In genomic region chr22:46263208-46263575, GRCh38 we compare ENCODE assay signal across 15 cellular contexts. TPM values are rescaled to one million over a fixed set of nuclear protein-coding genes. Genes with fewer than 3 reads are reported as not detected.
DNase-seq lines count a peak whose midpoint lies in the region; ATAC-seq and TF ChIP-seq lines count a peak whose summit lies in the region.
"Had no signal": no experiment of that assay in that cellular context is flagged by ENCODE, and none has a peak within 500 bp of the region (broad histone marks: within the 10 kb centered on the region; RNA-seq: fewer than 3 reads in every experiment).

Gene PKDREJ, minus strand, starts transcription at chr22:46263343. Its CDS starts 21 bp downstream, at chr22:46263322.

- H3K4me1 ChIP-seq in CD4-positive, alpha-beta memory T cell (ENCODE audit: insufficient read depth, low read length): peaks cover 7% of the 10 kb centered on the region
- no peaks in the 10 kb centered on the region for H3K4me1 ChIP-seq in iPS-15b (ENCODE audit: control insufficient read depth, insufficient read depth, low read length)

- POLR2A ChIA-PET in CD4-positive, alpha-beta memory T cell (lab: Charles Lee; ENCODE audit: partially characterized antibody): interaction anchor here (1.1 kb wide), 1 partner anchor 15 kb away, joined by 4 read pairs; no protein-coding TSS in a partner anchor
- POLR2A ChIA-PET in activated CD8-positive, alpha-beta T cell treated with anti-CD3 and anti-CD28 coated beads for 36 hours (lab: Charles Lee): interaction anchor here (1.1 kb wide), 1 partner anchor 23 kb away, joined by 3 read pairs; no protein-coding TSS in a partner anchor

- peaks cover 5 to 16% (median 7%) of the 10 kb centered on the region in 4 donors for H3K4me1 Mint-ChIP-seq in CD4-positive, alpha-beta memory T cell
- peaks cover 10% of the 10 kb centered on the region for H3K4me1 Mint-ChIP-seq in activated CD8-positive, alpha-beta T cell treated with anti-CD3 and anti-CD28 coated beads for 36 hours (ENCODE audit: low read depth)
- peaks cover 3% of the 10 kb centered on the region for H3K4me1 Mint-ChIP-seq in progenitor cell of endocrine pancreas (ENCODE audit: low read depth)

- CTCF ChIA-PET in CD4-positive, alpha-beta memory T cell (lab: Charles Lee; ENCODE audit: partially characterized antibody): no interaction called here
- CTCF ChIA-PET in activated CD8-positive, alpha-beta T cell treated with anti-CD3 and anti-CD28 coated beads for 36 hours (lab: Charles Lee): interaction anchor here (1.4 kb wide), 1 partner anchor 15 kb away, joined by 3 read pairs; no protein-coding TSS in a partner anchor

- H3K9ac ChIP-seq in iPS-15b (ENCODE audit: low read depth, low read length): no peak within 1 kb of the TSS

- no peak for ATAC-seq in activated CD8-positive, alpha-beta T cell treated with anti-CD3 and anti-CD28 coated beads for 36 hours

- H3K36me3 Mint-ChIP-seq in CD4-positive, alpha-beta memory T cell: peaks cover 0 to 3% of the 10 kb centered on the region in 2 donors
- H3K36me3 Mint-ChIP-seq in activated CD8-positive, alpha-beta T cell treated with anti-CD3 and anti-CD28 coated beads for 36 hours (ENCODE audit: low read depth): no peaks in the 10 kb centered on the region
- H3K36me3 Mint-ChIP-seq in progenitor cell of endocrine pancreas (ENCODE audit: insufficient read depth): peaks cover 15% of the 10 kb centered on the region

- intact Hi-C loops in CD4-positive, alpha-beta memory T cell (cut with micrococcal nuclease): no loop called here
- intact Hi-C loops in activated CD8-positive, alpha-beta T cell treated with anti-CD3 and anti-CD28 coated beads for 36 hours (cut with micrococcal nuclease): no loop called here

- peaks cover 17% of the 10 kb centered on the region for H3K27me3 ChIP-seq in CD4-positive, alpha-beta memory T cell (ENCODE audit: insufficient read depth, low read length)
- H3K27me3 ChIP-seq in iPS-15b (ENCODE audit: control insufficient read depth, insufficient read depth, low read length): peaks cover 50% of the 10 kb centered on the region

- H3K36me3 ChIP-seq in CD4-positive, alpha-beta memory T cell (ENCODE audit: insufficient read depth, low read length): no peaks in the 10 kb centered on the region
- no peaks in the 10 kb centered on the region for H3K36me3 ChIP-seq in iPS-15b (ENCODE audit: control insufficient read depth, insufficient read depth, low read length)

- H3K27me3 Mint-ChIP-seq in CD4-positive, alpha-beta memory T cell: peaks cover 39 to 51% of the 10 kb centered on the region in 2 donors
- peaks cover 61% of the 10 kb centered on the region for H3K27me3 Mint-ChIP-seq in activated CD8-positive, alpha-beta T cell treated with anti-CD3 and anti-CD28 coated beads for 36 hours
- H3K27me3 Mint-ChIP-seq in progenitor cell of endocrine pancreas: peaks cover 65% of the 10 kb centered on the region

- H3K9me3 Mint-ChIP-seq in CD4-positive, alpha-beta memory T cell: peaks cover 0 to 7% (median under 1%) of the 10 kb centered on the region in 8 donors
- no peaks in the 10 kb centered on the region for H3K9me3 Mint-ChIP-seq in activated CD8-positive, alpha-beta T cell treated with anti-CD3 and anti-CD28 coated beads for 36 hours
- peaks cover 17% of the 10 kb centered on the region for H3K9me3 Mint-ChIP-seq in progenitor cell of endocrine pancreas (ENCODE audit: low read depth)

- H3K27ac ChIP-seq in CD4-positive, alpha-beta memory T cell (ENCODE audit: low read depth, low read length): no peak within 1 kb of the TSS
- H3K27ac ChIP-seq: C4-2B, epithelial cell of prostate, HL-60, SK-N-MC had no signal

- peak within 1 kb of the TSS in 1 of 7 donors; percentile 42 for H3K27ac Mint-ChIP-seq in CD4-positive, alpha-beta memory T cell
- no peak within 1 kb of the TSS for H3K27ac Mint-ChIP-seq in activated CD8-positive, alpha-beta T cell treated with anti-CD3 and anti-CD28 coated beads for 36 hours
- no peak within 1 kb of the TSS for H3K27ac Mint-ChIP-seq in progenitor cell of endocrine pancreas
- H3K27ac Mint-ChIP-seq: HFFc6 had no signal

- peak within 1 kb of the TSS; percentile 20 to 51 (median 34) for H3K4me3 Mint-ChIP-seq in CD4-positive, alpha-beta memory T cell
- peak within 1 kb of the TSS; percentile 24 for H3K4me3 Mint-ChIP-seq in activated CD8-positive, alpha-beta T cell treated with anti-CD3 and anti-CD28 coated beads for 36 hours
- peak within 1 kb of the TSS; percentile 19 for H3K4me3 Mint-ChIP-seq in progenitor cell of endocrine pancreas (ENCODE audit: low read depth)
- H3K4me3 Mint-ChIP-seq: HFFc6 had no signal

- no peaks in the 10 kb centered on the region for H3K9me3 ChIP-seq in CD4-positive, alpha-beta memory T cell (ENCODE audit: control insufficient read depth in 1 of 2, low read length in 2 of 2)
- no peaks in the 10 kb centered on the region for H3K9me3 ChIP-seq in iPS-15b (ENCODE audit: control insufficient read depth, insufficient read depth, low read length)

- DNase-seq in CD4-positive, alpha-beta memory T cell: no peak
- no peak for DNase-seq in activated CD8-positive, alpha-beta T cell treated with anti-CD3 and anti-CD28 coated beads for 36 hours
- DNase-seq in progenitor cell of endocrine pancreas (ENCODE audit: low spot score, unreplicated experiment): no peak
- DNase-seq in NCI-H2107 treated with DMSO at 0.1 percent for 48 hours (lab: John Stamatoyannopoulos, UW; ENCODE audit: unreplicated experiment): no peak
- no peak for DNase-seq in GF-D8 (lab: John Stamatoyannopoulos, UW)
- no peak for DNase-seq in NK-92 treated with Interleukin-12 subunit alpha and Interleukin-12 subunit beta, amount 100 ng/mL, for 24 hours (lab: John Stamatoyannopoulos, UW)
- no peak for DNase-seq in SHP77 treated with DMSO at 0.1 percent for 48 hours (lab: John Stamatoyannopoulos, UW)
- DNase-seq: HFFc6, MV-4-11 had no signal

- no peak within 1 kb of the TSS for H3K4me3 ChIP-seq in CD4-positive, alpha-beta memory T cell (ENCODE audit: low read length in 2 of 2)
- H3K4me3 ChIP-seq in iPS-15b (ENCODE audit: low read depth, low read length): peak within 1 kb of the TSS; percentile 26
- H3K4me3 ChIP-seq: SK-N-MC had no signal

- TF ChIP-seq CTCF in activated CD8-positive, alpha-beta T cell treated with anti-CD3 and anti-CD28 coated beads for 36 hours (IDR thresholded peaks at IDR 0.05): no peak
- TF ChIP-seq CTCF in progenitor cell of endocrine pancreas (IDR thresholded peaks at IDR 0.05; ENCODE audit: unreplicated experiment): no peak

RNA-seq across cellular contexts. Expression of gene PKDREJ, which starts in this region (rescaled TPM):
- total RNA-seq in CD4-positive, alpha-beta memory T cell: not detected
- polyA plus RNA-seq in CD4-positive, alpha-beta memory T cell: not detected
- total RNA-seq in activated CD8-positive, alpha-beta T cell treated with anti-CD3 and anti-CD28 coated beads for 36 hours: not detected
- total RNA-seq in progenitor cell of endocrine pancreas: 0.04 TPM in 1 of 2 replicates, not detected in the other
- total RNA-seq: HFFc6, kidney epithelial cell had no signal
